18 cellular contexts compared by ENCODE assay signal in the genomic region with DNA sequence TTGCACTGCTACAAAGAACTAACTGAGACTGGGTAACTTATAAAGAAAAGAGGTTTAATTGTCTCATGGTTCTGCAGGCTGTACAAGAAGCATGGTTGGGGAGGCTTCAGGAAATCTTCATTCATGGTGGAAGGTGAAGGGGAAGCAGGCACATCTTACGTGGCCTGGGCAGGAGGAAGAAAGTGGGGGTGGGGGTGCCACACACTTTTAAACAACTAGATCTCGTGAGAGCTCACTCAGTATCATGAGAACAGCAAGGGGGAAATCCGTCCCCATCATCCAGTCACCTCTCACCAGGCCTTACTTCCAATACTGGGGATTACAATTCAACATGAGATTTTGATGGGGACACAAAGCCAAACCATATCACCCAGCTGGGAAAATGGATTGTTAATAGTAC.
DNase-seq lines count a peak whose midpoint lies in the region; ATAC-seq and TF ChIP-seq lines count a peak whose summit lies in the region.
"Had no signal": no experiment of that assay in that cellular context is flagged by ENCODE, and none has a peak within 500 bp of the region (broad histone marks: within the 10 kb centered on the region; RNA-seq: fewer than 3 reads in every experiment).

No MANE protein-coding gene starts in this region.

- no peaks in the 10 kb centered on the region for H3K9me2 ChIP-seq in OCI-LY7 (ENCODE audit: insufficient read depth, low read length)

- DNase-seq in OCI-LY7 (ENCODE audit: low spot score), result no peak
- DNase-seq in glutamatergic neuron, result no peak
- no peak for DNase-seq in DMS114 treated with DMSO at 0.1 percent for 48 hours (lab: John Stamatoyannopoulos, UW; ENCODE audit: unreplicated experiment)
- no peak for DNase-seq in activated naive CD8-positive, alpha-beta T cell treated with anti-CD3 and anti-CD28 coated beads for 36 hours
- DNase-seq: BE2C; CD4-positive, alpha-beta memory T cell; EL; GOT3; H7; HFFc6; Kasumi-1; KG1 had no signal

- H3K9ac ChIP-seq in BLaER1 treated with 17β-estradiol and CSF1 and Interleukin-3, amounts not matched to agents 10 nM and 100 nM, result no peak overlapping the region

- H3K27ac ChIP-seq in BLaER1 treated with 17β-estradiol and CSF1 and Interleukin-3, amounts not matched to agents 10 nM and 100 nM, result no peak overlapping the region
- no peak overlapping the region for H3K27ac ChIP-seq in OCI-LY7 (ENCODE audit: low read depth, low read length, poor library complexity, severe bottlenecking)

- H3K9me3 Mint-ChIP-seq in glutamatergic neuron (ENCODE audit: unreplicated experiment), result peaks cover 10% of the 10 kb centered on the region
- H3K9me3 Mint-ChIP-seq in stimulated activated memory B cell treated with anti-CD40 and anti-IgM and Interleukin-4, amounts not matched to agents 10 μg/mL and 1 μg/mL and 100 μg/mL, for 72 hours, result no peaks in the 10 kb centered on the region
- H3K9me3 Mint-ChIP-seq in activated naive CD8-positive, alpha-beta T cell treated with anti-CD3 and anti-CD28 coated beads for 36 hours, result no peaks in the 10 kb centered on the region
- H3K9me3 Mint-ChIP-seq: CD14-positive monocyte had no signal

- BruUV-seq in OCI-LY7 (replicated peaks; lab: Mats Ljungman, UMichigan), result no TSS peak

- H3K36me3 Mint-ChIP-seq in glutamatergic neuron (ENCODE audit: unreplicated experiment), result no peaks in the 10 kb centered on the region
- H3K36me3 Mint-ChIP-seq in stimulated activated memory B cell treated with anti-CD40 and anti-IgM and Interleukin-4, amounts not matched to agents 10 μg/mL and 1 μg/mL and 100 μg/mL, for 72 hours, result peaks cover 6% of the 10 kb centered on the region
- no peaks in the 10 kb centered on the region for H3K36me3 Mint-ChIP-seq in activated naive CD8-positive, alpha-beta T cell treated with anti-CD3 and anti-CD28 coated beads for 36 hours
- H3K36me3 Mint-ChIP-seq: CD14-positive monocyte; CD4-positive, alpha-beta memory T cell had no signal

- TF ChIP-seq CTCF in OCI-LY7 (conservative IDR thresholded peaks at IDR 0.05; ENCODE audit: low read length) (no peak), glutamatergic neuron (IDR thresholded peaks at IDR 0.05; ENCODE audit: partially characterized antibody, unreplicated experiment) (no peak)

- no peak overlapping the region for H2AFZ ChIP-seq in OCI-LY7 (ENCODE audit: low read length)

- no peaks in the 10 kb centered on the region for H3K9me3 ChIP-seq in BLaER1 treated with 17β-estradiol and CSF1 and Interleukin-3, amounts not matched to agents 10 nM and 100 nM (replicated peaks in 1 of 11)
- no peaks in the 10 kb centered on the region for H3K9me3 ChIP-seq in OCI-LY7 (ENCODE audit: low read length)
- H3K9me3 ChIP-seq: BE2C had no signal

- H3K79me2 ChIP-seq in OCI-LY7 (ENCODE audit: insufficient read depth, low read depth, low read length), result peaks cover 13% of the 10 kb centered on the region; the same call in 1 of the 2 replicates

- H3K4me1 Mint-ChIP-seq in glutamatergic neuron (ENCODE audit: low read depth, unreplicated experiment), result peaks cover 50% of the 10 kb centered on the region
- H3K4me1 Mint-ChIP-seq in stimulated activated memory B cell treated with anti-CD40 and anti-IgM and Interleukin-4, amounts not matched to agents 10 μg/mL and 1 μg/mL and 100 μg/mL, for 72 hours, result peaks cover 22% of the 10 kb centered on the region
- no peaks in the 10 kb centered on the region for H3K4me1 Mint-ChIP-seq in activated naive CD8-positive, alpha-beta T cell treated with anti-CD3 and anti-CD28 coated beads for 36 hours
- H3K4me1 Mint-ChIP-seq: CD4-positive, alpha-beta memory T cell had no signal

- CTCF ChIA-PET in OCI-LY7 (lab: Charles Lee; ENCODE audit: unreplicated experiment), result interaction anchor here (1.3 kb wide), 1 partner anchor 11 kb away, joined by 3 read pairs; no protein-coding TSS in a partner anchor

- intact Hi-C loops in OCI-LY7 (cut with micrococcal nuclease; ENCODE audit: unreplicated experiment), result no loop called here

- POLR2A ChIA-PET in OCI-LY7 (lab: Charles Lee), result interaction anchor here (1.1 to 4.1 kb wide), 6 partner anchors 9 to 81 kb away, joined by 3 to 21 read pairs (median 6); no protein-coding TSS in a partner anchor

- ATAC-seq in stimulated activated memory B cell treated with anti-CD40 and anti-IgM and Interleukin-4, amounts not matched to agents 10 μg/mL and 1 μg/mL and 100 μg/mL, for 72 hours, result no peak
- ATAC-seq in GM21526 (IDR thresholded peaks at IDR 0.05; ENCODE audit: low FRiP score, unreplicated experiment), result no peak
- no peak for ATAC-seq in GM21447 (IDR thresholded peaks at IDR 0.05; ENCODE audit: unreplicated experiment)
- ATAC-seq: HCT116 had no signal

- peaks cover 0 to 22% (median 15%) of the 10 kb centered on the region in 10 experiments; a peak in 13 of 20 replicates for H3K4me1 ChIP-seq in BLaER1 treated with 17β-estradiol and CSF1 and Interleukin-3, amounts not matched to agents 10 nM and 100 nM
- peaks cover 25% of the 10 kb centered on the region for H3K4me1 ChIP-seq in OCI-LY7 (ENCODE audit: insufficient read depth, low read length, poor library complexity, severe bottlenecking)

- no peaks in the 10 kb centered on the region for H3K27me3 ChIP-seq in BLaER1 treated with 17β-estradiol and CSF1 and Interleukin-3, amounts not matched to agents 10 nM and 100 nM
- H3K27me3 ChIP-seq: BE2C had no signal

- no peak overlapping the region for H3K4me3 ChIP-seq in BLaER1 treated with 17β-estradiol and CSF1 and Interleukin-3, amounts not matched to agents 10 nM and 100 nM
- H3K4me3 ChIP-seq in OCI-LY7 (ENCODE audit: low read depth, low read length, poor library complexity, severe bottlenecking), result no peak overlapping the region

- H3K27me3 Mint-ChIP-seq in glutamatergic neuron (ENCODE audit: unreplicated experiment), result no peaks in the 10 kb centered on the region
- no peaks in the 10 kb centered on the region for H3K27me3 Mint-ChIP-seq in stimulated activated memory B cell treated with anti-CD40 and anti-IgM and Interleukin-4, amounts not matched to agents 10 μg/mL and 1 μg/mL and 100 μg/mL, for 72 hours
- H3K27me3 Mint-ChIP-seq in activated naive CD8-positive, alpha-beta T cell treated with anti-CD3 and anti-CD28 coated beads for 36 hours, result no peaks in the 10 kb centered on the region

- H3K36me3 ChIP-seq in BLaER1 treated with 17β-estradiol and CSF1 and Interleukin-3, amounts not matched to agents 10 nM and 100 nM, result peaks cover 0 to 13% (median 0%) of the 10 kb centered on the region in 11 experiments; a peak in 2 of 22 replicates
- no peaks in the 10 kb centered on the region for H3K36me3 ChIP-seq in OCI-LY7 (ENCODE audit: insufficient read depth, low read length)
- H3K36me3 ChIP-seq: BE2C had no signal

- peaks cover 0 to 54% (median 24%) of the 10 kb centered on the region in 11 experiments; a peak in 13 of 22 replicates for H4K20me1 ChIP-seq in BLaER1 treated with 17β-estradiol and CSF1 and Interleukin-3, amounts not matched to agents 10 nM and 100 nM
- no peaks in the 10 kb centered on the region for H4K20me1 ChIP-seq in OCI-LY7 (ENCODE audit: insufficient read depth, low read length)

- peak overlapping the region; percentile 6 for H3K27ac Mint-ChIP-seq in glutamatergic neuron (ENCODE audit: unreplicated experiment)
- H3K27ac Mint-ChIP-seq in stimulated activated memory B cell treated with anti-CD40 and anti-IgM and Interleukin-4, amounts not matched to agents 10 μg/mL and 1 μg/mL and 100 μg/mL, for 72 hours, result peak overlapping the region; percentile 58
- H3K27ac Mint-ChIP-seq in activated naive CD8-positive, alpha-beta T cell treated with anti-CD3 and anti-CD28 coated beads for 36 hours, result no peak overlapping the region
- H3K27ac Mint-ChIP-seq: CD14-positive monocyte; CD4-positive, alpha-beta memory T cell; HFFc6 had no signal

- H3K4me3 Mint-ChIP-seq in glutamatergic neuron (ENCODE audit: unreplicated experiment), result no peak overlapping the region
- no peak overlapping the region for H3K4me3 Mint-ChIP-seq in stimulated activated memory B cell treated with anti-CD40 and anti-IgM and Interleukin-4, amounts not matched to agents 10 μg/mL and 1 μg/mL and 100 μg/mL, for 72 hours
- H3K4me3 Mint-ChIP-seq in activated naive CD8-positive, alpha-beta T cell treated with anti-CD3 and anti-CD28 coated beads for 36 hours, result no peak overlapping the region
- H3K4me3 Mint-ChIP-seq: CD14-positive monocyte; CD4-positive, alpha-beta memory T cell; HFFc6 had no signal

- peak overlapping the region in 7 of 11 experiments; percentile 2 to 32 (median 22); a peak in 7 of 22 replicates for H3K4me2 ChIP-seq in BLaER1 treated with 17β-estradiol and CSF1 and Interleukin-3, amounts not matched to agents 10 nM and 100 nM
- H3K4me2 ChIP-seq in OCI-LY7 (ENCODE audit: low read length), result peak overlapping the region; percentile 55
